16 cellular contexts compared by ENCODE assay signal in the genomic region with DNA sequence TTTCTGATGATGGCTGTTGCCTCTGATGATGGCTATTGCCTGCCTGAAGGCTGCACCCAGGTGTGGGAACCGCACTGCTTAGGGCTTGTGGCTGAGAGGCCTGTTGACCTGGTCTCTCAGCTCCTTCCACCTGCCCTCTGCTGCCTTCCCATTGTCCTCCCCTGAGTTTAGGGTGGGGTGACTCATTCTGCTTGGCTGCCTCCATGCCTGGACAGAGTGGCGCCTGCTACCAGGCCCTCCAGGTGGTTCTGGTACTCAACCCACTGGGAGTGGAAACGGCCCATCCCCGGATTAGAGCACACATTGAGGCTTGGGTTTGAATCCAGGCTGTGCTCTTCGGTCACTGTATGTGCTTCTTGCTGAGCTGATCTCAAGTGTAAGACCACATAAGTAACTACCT.
DNase-seq lines count a peak whose midpoint lies in the region; ATAC-seq and TF ChIP-seq lines count a peak whose summit lies in the region.
"Had no signal": no experiment of that assay in that cellular context is flagged by ENCODE, and none has a peak within 500 bp of the region (broad histone marks: within the 10 kb centered on the region; RNA-seq: fewer than 3 reads in every experiment).

No MANE protein-coding gene starts in this region.

- no peaks in the 10 kb centered on the region for H3K4me1 ChIP-seq in heart left ventricle
- H3K4me1 ChIP-seq: A549 had no signal

- H3K9me3 ChIP-seq in heart left ventricle: no peaks in the 10 kb centered on the region
- H3K9me3 ChIP-seq: A549 had no signal

- 87 to 94% (median 91%) methylated on average over 5 of the region's 5 CpGs for WGBS in heart left ventricle, 4 donors

- TF ChIP-seq POLR2A in heart left ventricle (IDR thresholded peaks at IDR 0.05): no peak

- intact Hi-C loops in Right ventricle myocardium superior (cut with DNase I) (no loop called here), heart left ventricle (cut with DNase I) (loop anchor here in 1 of 10 donors (10.0 kb wide), 1 partner anchor 56 kb away; no protein-coding TSS in a partner anchor)

- no peaks in the 10 kb centered on the region for H3K36me3 ChIP-seq in heart left ventricle

- no peak overlapping the region for H3K4me3 ChIP-seq in heart left ventricle
- H3K4me3 ChIP-seq: A549, GM12878, PC-9, SK-N-MC had no signal

- peaks cover 0 to 2% (median 0%) of the 10 kb centered on the region in 9 donors for H3K27me3 ChIP-seq in heart left ventricle

- H3K27ac ChIP-seq in heart left ventricle: no peak overlapping the region
- H3K27ac ChIP-seq: A549, PC-9, SK-N-MC had no signal

- ATAC-seq in Right ventricle myocardium superior (ENCODE audit: poor library complexity) (no peak), heart left ventricle (no peak), esophagus mucosa (peak; percentile 38), GM19395 (IDR thresholded peaks at IDR 0.05; ENCODE audit: unreplicated experiment) (no peak), HG02938 (IDR thresholded peaks at IDR 0.05; ENCODE audit: unreplicated experiment) (no peak), GM19397 (IDR thresholded peaks at IDR 0.05; ENCODE audit: unreplicated experiment) (no peak)
- ATAC-seq: A549, GM12878 had no signal

- DNase-seq in Right ventricle myocardium superior: peak; percentile 27
- no peak for DNase-seq in heart left ventricle
- peak; percentile 61 for DNase-seq in NCI-H748 treated with DMSO at 0.1 percent for 48 hours (lab: John Stamatoyannopoulos, UW)
- DNase-seq: DMS79, GOT3, MV-4-11, NCI-H1694, NCI-H2171, PC-9 had no signal

- no peak for TF ChIP-seq CTCF in heart left ventricle (IDR thresholded peaks at IDR 0.05)

Comparison
In these comparisons a context has a peak if more than half of its experiments do, and no peak if none do; other contexts are left out.
1. DNase-seq: peak in Right ventricle myocardium superior (single experiment) and NCI-H748 treated with DMSO at 0.1 percent for 48 hours (single experiment); none in heart left ventricle (0 of 5).